Comparison of ENCODE assay signal across 1 cellular context in the genomic region with DNA sequence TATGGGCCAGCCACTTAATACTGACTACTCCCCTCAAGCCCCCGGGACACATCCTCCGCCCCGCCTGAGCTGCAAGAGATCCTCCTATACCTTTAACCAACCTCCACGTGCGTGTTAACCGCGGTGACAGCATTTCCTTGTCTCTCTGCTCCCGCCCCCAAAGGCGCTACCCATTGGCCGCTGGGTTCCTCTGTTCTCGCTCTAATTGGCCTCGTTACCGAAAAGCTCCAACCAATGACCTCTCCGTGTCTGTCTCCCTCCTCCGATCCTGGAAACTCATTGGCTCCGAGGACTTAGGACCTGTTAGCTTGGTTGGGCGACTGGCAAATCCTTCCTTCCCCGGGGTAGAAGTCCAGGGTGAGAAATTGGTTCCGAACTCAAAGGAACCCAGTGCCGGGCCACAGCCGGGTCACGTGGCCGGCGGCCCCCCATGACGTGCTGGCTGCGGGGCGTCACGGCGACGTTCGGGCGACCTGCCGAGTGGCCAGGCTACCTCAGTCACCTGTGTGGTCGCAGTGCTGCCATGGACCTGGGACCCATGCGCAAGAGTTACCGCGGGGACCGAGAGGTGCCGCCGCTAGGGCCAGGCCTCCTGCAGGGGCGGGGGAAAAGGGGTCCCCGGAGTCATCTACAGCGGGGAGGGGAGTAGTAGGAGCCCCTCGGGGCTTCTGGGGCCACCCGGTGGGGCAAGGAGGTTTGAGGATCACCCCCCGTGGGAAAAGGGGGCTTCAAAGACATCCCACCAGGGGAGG.
A peak's percentile ranks its signal among the peaks of the same experiment; 100 is the strongest.
TF ChIP-seq lines count a peak whose summit lies in the region.

A gene (plus strand): TSS at position 326 of the 752 bp plus-strand sequence. CDS start 105 bp downstream, at position 431.

TF ChIP-seq in HepG2, 621 proteins besides CTCF, POLR2A, EP300 and RAD21 (continued from another document and continues in another):
- TF ChIP-seq, protein P1, sequence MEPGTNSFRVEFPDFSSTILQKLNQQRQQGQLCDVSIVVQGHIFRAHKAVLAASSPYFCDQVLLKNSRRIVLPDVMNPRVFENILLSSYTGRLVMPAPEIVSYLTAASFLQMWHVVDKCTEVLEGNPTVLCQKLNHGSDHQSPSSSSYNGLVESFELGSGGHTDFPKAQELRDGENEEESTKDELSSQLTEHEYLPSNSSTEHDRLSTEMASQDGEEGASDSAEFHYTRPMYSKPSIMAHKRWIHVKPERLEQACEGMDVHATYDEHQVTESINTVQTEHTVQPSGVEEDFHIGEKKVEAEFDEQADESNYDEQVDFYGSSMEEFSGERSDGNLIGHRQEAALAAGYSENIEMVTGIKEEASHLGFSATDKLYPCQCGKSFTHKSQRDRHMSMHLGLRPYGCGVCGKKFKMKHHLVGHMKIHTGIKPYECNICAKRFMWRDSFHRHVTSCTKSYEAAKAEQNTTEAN (CRISPR knock-in tag; conservative IDR thresholded peaks at IDR 0.05): peak; percentile 95
- no peak for TF ChIP-seq AKAP8 (CRISPR knock-in tag; IDR thresholded peaks at IDR 0.05)
- TF ChIP-seq, protein P2, sequence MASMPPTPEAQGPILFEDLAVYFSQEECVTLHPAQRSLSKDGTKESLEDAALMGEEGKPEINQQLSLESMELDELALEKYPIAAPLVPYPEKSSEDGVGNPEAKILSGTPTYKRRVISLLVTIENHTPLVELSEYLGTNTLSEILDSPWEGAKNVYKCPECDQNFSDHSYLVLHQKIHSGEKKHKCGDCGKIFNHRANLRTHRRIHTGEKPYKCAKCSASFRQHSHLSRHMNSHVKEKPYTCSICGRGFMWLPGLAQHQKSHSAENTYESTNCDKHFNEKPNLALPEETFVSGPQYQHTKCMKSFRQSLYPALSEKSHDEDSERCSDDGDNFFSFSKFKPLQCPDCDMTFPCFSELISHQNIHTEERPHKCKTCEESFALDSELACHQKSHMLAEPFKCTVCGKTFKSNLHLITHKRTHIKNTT (CRISPR knock-in tag; IDR thresholded peaks at IDR 0.05): no peak
- no peak for TF ChIP-seq PHB2 (IDR thresholded peaks at IDR 0.05; ENCODE audit: partially characterized antibody)
- TF ChIP-seq ZFP36L1 (CRISPR knock-in tag; IDR thresholded peaks at IDR 0.05): peak; percentile 98
- peak; percentile 96 for TF ChIP-seq NCOA1 (CRISPR knock-in tag; IDR thresholded peaks at IDR 0.05)
- TF ChIP-seq ATAD3A (CRISPR knock-in tag; IDR thresholded peaks at IDR 0.05): no peak
- no peak for TF ChIP-seq ZNF292 (CRISPR knock-in tag; IDR thresholded peaks at IDR 0.05; ENCODE audit: borderline replicate concordance, low read depth)
- no peak for TF ChIP-seq EZH2 (conservative IDR thresholded peaks at IDR 0.05; ENCODE audit: low read depth, low read length)
- TF ChIP-seq ZNF547 (CRISPR knock-in tag; IDR thresholded peaks at IDR 0.05): peak; percentile 98
- peak; percentile 77; the same call in 1 of the 2 replicates for TF ChIP-seq ZNF589 (CRISPR knock-in tag; conservative IDR thresholded peaks at IDR 0.05)
- TF ChIP-seq ZNF841 (CRISPR knock-in tag; IDR thresholded peaks at IDR 0.05; ENCODE audit: borderline replicate concordance): peak; percentile 71; the same call in 1 of the 2 replicates
- no peak for TF ChIP-seq CCAR2 (optimal IDR thresholded peaks at IDR 0.05; ENCODE audit: low read depth, low read length)
- TF ChIP-seq ZNF780A (CRISPR knock-in tag; IDR thresholded peaks at IDR 0.05): peak; percentile 80
- peak; percentile 79 for TF ChIP-seq MED1 (CRISPR knock-in tag; IDR thresholded peaks at IDR 0.05)
- peak; percentile 70 for TF ChIP-seq HNF4A (CRISPR knock-in tag; IDR thresholded peaks at IDR 0.05)
- TF ChIP-seq ZNF484 (CRISPR knock-in tag; IDR thresholded peaks at IDR 0.05; ENCODE audit: borderline replicate concordance, low read depth): 0 out of 2 replicates have a peak, but pooled peaks have one; percentile 59
- 0 out of 2 replicates have a peak, but pooled peaks have one; percentile 34 for TF ChIP-seq MED13 (CRISPR knock-in tag; IDR thresholded peaks at IDR 0.05)
- TF ChIP-seq CBFB (CRISPR knock-in tag; IDR thresholded peaks at IDR 0.05): peak; percentile 75; the same call in 1 of the 2 replicates
- no peak for TF ChIP-seq MAFF (IDR thresholded peaks at IDR 0.05; ENCODE audit: low read depth, low read length)
- TF ChIP-seq ZNF652 (CRISPR knock-in tag; IDR thresholded peaks at IDR 0.05; ENCODE audit: borderline replicate concordance, low read depth): peak; percentile 13; the same call in 1 of the 2 replicates
- 0 out of 2 replicates have a peak, but pooled peaks have one; percentile 64 for TF ChIP-seq NR1H2 (CRISPR knock-in tag; IDR thresholded peaks at IDR 0.05; ENCODE audit: borderline replicate concordance, low read depth)
- no peak for TF ChIP-seq TCF7 (IDR thresholded peaks at IDR 0.05; ENCODE audit: low read depth)
- TF ChIP-seq HIVEP1 (CRISPR knock-in tag; IDR thresholded peaks at IDR 0.05): peak; percentile 91
- no peak for TF ChIP-seq ZNF10 (CRISPR knock-in tag; IDR thresholded peaks at IDR 0.05; ENCODE audit: borderline replicate concordance, low read depth)
- TF ChIP-seq NR2F6 (IDR thresholded peaks at IDR 0.05): no peak
- peak; percentile 4; the same call in 1 of the 2 replicates for TF ChIP-seq NR2F6 (CRISPR knock-in tag; IDR thresholded peaks at IDR 0.05)
- TF ChIP-seq KLF6 (CRISPR knock-in tag; IDR thresholded peaks at IDR 0.05): peak; percentile 91; the same call in 1 of the 2 replicates
- peak in 1 of 2 experiments; percentile 9; a peak in 1 of 4 replicates for TF ChIP-seq NR2F1 (CRISPR knock-in tag; IDR thresholded peaks at IDR 0.05)
- peak; percentile 72 for TF ChIP-seq HNRNPLL (IDR thresholded peaks at IDR 0.05; ENCODE audit: low read depth, low read length, poor library complexity, severe bottlenecking)
- no peak for TF ChIP-seq ATM (IDR thresholded peaks at IDR 0.05; ENCODE audit: borderline replicate concordance)
- TF ChIP-seq, protein P3, sequence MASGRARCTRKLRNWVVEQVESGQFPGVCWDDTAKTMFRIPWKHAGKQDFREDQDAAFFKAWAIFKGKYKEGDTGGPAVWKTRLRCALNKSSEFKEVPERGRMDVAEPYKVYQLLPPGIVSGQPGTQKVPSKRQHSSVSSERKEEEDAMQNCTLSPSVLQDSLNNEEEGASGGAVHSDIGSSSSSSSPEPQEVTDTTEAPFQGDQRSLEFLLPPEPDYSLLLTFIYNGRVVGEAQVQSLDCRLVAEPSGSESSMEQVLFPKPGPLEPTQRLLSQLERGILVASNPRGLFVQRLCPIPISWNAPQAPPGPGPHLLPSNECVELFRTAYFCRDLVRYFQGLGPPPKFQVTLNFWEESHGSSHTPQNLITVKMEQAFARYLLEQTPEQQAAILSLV (CRISPR knock-in tag; IDR thresholded peaks at IDR 0.05; ENCODE audit: borderline replicate concordance): peak; percentile 53; the same call in 1 of the 2 replicates
- peak; percentile 37 for TF ChIP-seq RXRB (CRISPR knock-in tag; IDR thresholded peaks at IDR 0.05; ENCODE audit: borderline replicate concordance)
- TF ChIP-seq, protein P4, sequence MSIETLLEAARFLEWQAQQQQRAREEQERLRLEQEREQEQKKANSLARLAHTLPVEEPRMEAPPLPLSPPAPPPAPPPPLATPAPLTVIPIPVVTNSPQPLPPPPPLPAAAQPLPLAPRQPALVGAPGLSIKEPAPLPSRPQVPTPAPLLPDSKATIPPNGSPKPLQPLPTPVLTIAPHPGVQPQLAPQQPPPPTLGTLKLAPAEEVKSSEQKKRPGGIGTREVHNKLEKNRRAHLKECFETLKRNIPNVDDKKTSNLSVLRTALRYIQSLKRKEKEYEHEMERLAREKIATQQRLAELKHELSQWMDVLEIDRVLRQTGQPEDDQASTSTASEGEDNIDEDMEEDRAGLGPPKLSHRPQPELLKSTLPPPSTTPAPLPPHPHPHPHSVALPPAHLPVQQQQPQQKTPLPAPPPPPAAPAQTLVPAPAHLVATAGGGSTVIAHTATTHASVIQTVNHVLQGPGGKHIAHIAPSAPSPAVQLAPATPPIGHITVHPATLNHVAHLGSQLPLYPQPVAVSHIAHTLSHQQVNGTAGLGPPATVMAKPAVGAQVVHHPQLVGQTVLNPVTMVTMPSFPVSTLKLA (IDR thresholded peaks at IDR 0.05): peak; percentile 74; the same call in 1 of the 2 replicates
- TF ChIP-seq TEAD2 (CRISPR knock-in tag; IDR thresholded peaks at IDR 0.05): no peak; the same call in 1 of the 2 replicates
- no peak; the same call in 1 of the 2 replicates for TF ChIP-seq ZNF136 (CRISPR knock-in tag; IDR thresholded peaks at IDR 0.05; ENCODE audit: low read depth)
- peak; percentile 88 for TF ChIP-seq MEF2D (CRISPR knock-in tag; IDR thresholded peaks at IDR 0.05)
- peak; percentile 93 for TF ChIP-seq ZNF850 (CRISPR knock-in tag; conservative IDR thresholded peaks at IDR 0.05)
- TF ChIP-seq TBP (CRISPR knock-in tag; IDR thresholded peaks at IDR 0.05): no peak
- TF ChIP-seq MAF1 (CRISPR knock-in tag; IDR thresholded peaks at IDR 0.05; ENCODE audit: borderline replicate concordance): peak; percentile 84
- TF ChIP-seq KLF13 (CRISPR knock-in tag; IDR thresholded peaks at IDR 0.05): no peak
- peak; percentile 96 for TF ChIP-seq ZNF253 (CRISPR knock-in tag; IDR thresholded peaks at IDR 0.05; ENCODE audit: borderline replicate concordance)
- TF ChIP-seq KAT8 (CRISPR knock-in tag; IDR thresholded peaks at IDR 0.05): peak; percentile 91
- TF ChIP-seq PAX8 (CRISPR knock-in tag; IDR thresholded peaks at IDR 0.05; ENCODE audit: borderline replicate concordance): peak; percentile 61; the same call in 1 of the 2 replicates
- peak; percentile 83; the same call in 1 of the 2 replicates for TF ChIP-seq MTA1 (CRISPR knock-in tag; IDR thresholded peaks at IDR 0.05; ENCODE audit: borderline replicate concordance)
- no peak for TF ChIP-seq MAFK (conservative IDR thresholded peaks at IDR 0.05 in 1 of 2, IDR thresholded peaks at IDR 0.05 in 1 of 2; ENCODE audit: low read length in 2 of 2)
- TF ChIP-seq YEATS2 (CRISPR knock-in tag; IDR thresholded peaks at IDR 0.05; ENCODE audit: borderline replicate concordance): peak; percentile 81; the same call in 1 of the 2 replicates
- TF ChIP-seq GABPA (IDR thresholded peaks at IDR 0.05; ENCODE audit: low read depth, low read length): no peak; the same call in 1 of the 2 replicates
- peak; percentile 76 for TF ChIP-seq GABPA (CRISPR knock-in tag; IDR thresholded peaks at IDR 0.05; ENCODE audit: low read depth)
- TF ChIP-seq XBP1 (CRISPR knock-in tag; IDR thresholded peaks at IDR 0.05): 0 out of 2 replicates have a peak, but pooled peaks have one; percentile 67
- peak; percentile 99 for TF ChIP-seq ZNF605 (CRISPR knock-in tag; IDR thresholded peaks at IDR 0.05)
- peak; percentile 97 for TF ChIP-seq ZNF367 (CRISPR knock-in tag; IDR thresholded peaks at IDR 0.05; ENCODE audit: borderline replicate concordance)
- TF ChIP-seq, protein P5, sequence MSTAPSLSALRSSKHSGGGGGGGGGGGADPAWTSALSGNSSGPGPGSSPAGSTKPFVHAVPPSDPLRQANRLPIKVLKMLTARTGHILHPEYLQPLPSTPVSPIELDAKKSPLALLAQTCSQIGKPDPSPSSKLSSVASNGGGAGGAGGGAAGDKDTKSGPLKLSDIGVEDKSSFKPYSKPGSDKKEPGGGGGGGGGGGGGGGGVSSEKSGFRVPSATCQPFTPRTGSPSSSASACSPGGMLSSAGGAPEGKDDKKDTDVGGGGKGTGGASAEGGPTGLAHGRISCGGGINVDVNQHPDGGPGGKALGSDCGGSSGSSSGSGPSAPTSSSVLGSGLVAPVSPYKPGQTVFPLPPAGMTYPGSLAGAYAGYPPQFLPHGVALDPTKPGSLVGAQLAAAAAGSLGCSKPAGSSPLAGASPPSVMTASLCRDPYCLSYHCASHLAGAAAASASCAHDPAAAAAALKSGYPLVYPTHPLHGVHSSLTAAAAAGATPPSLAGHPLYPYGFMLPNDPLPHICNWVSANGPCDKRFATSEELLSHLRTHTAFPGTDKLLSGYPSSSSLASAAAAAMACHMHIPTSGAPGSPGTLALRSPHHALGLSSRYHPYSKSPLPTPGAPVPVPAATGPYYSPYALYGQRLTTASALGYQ (CRISPR knock-in tag; IDR thresholded peaks at IDR 0.05): peak; percentile 89
- no peak; the same call in 1 of the 2 replicates for TF ChIP-seq ZNF577 (CRISPR knock-in tag; IDR thresholded peaks at IDR 0.05; ENCODE audit: borderline replicate concordance, low read depth)
- peak; percentile 76; the same call in 1 of the 2 replicates for TF ChIP-seq ZNF546 (CRISPR knock-in tag; conservative IDR thresholded peaks at IDR 0.05)
- TF ChIP-seq, protein P6, sequence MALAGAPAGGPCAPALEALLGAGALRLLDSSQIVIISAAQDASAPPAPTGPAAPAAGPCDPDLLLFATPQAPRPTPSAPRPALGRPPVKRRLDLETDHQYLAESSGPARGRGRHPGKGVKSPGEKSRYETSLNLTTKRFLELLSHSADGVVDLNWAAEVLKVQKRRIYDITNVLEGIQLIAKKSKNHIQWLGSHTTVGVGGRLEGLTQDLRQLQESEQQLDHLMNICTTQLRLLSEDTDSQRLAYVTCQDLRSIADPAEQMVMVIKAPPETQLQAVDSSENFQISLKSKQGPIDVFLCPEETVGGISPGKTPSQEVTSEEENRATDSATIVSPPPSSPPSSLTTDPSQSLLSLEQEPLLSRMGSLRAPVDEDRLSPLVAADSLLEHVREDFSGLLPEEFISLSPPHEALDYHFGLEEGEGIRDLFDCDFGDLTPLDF (CRISPR knock-in tag; IDR thresholded peaks at IDR 0.05): peak; percentile 75
- TF ChIP-seq ZNF773 (CRISPR knock-in tag; IDR thresholded peaks at IDR 0.05; ENCODE audit: borderline replicate concordance): peak; percentile 81; the same call in 1 of the 2 replicates
- peak; percentile 85 for TF ChIP-seq PHF20 (CRISPR knock-in tag; IDR thresholded peaks at IDR 0.05)
